17 cellular contexts compared by ENCODE assay signal in genomic region chr19:40035996-40036395, GRCh38.
DNase-seq lines count a peak whose midpoint lies in the region; ATAC-seq, FAIRE-seq and TF ChIP-seq lines count a peak whose summit lies in the region.
"Had no signal": no experiment of that assay in that cellular context is flagged by ENCODE, and none has a peak within 500 bp of the region (broad histone marks: within the 10 kb centered on the region; RNA-seq: fewer than 3 reads in every experiment).

No MANE protein-coding gene starts in this region.

- TF ChIP-seq POLR2A in H54 (IDR thresholded peaks at IDR 0.05; ENCODE audit: low read depth, low read length), result no peak

- FAIRE-seq in H54 (lab: Jason Lieb, UNC), result peak; percentile 30
- FAIRE-seq: GM12892 had no signal

- DNase-seq in H54 (ENCODE audit: insufficient read length, low spot score) (no peak), SW480 (ENCODE audit: low spot score) (peak; percentile 33), glomerular visceral epithelial cell (ENCODE audit: extremely low spot score) (peak; percentile 34), GOT3 (lab: John Stamatoyannopoulos, UW) (no peak), NCI-H2196 (lab: John Stamatoyannopoulos, UW; ENCODE audit: unreplicated experiment) (no peak)
- DNase-seq in activated CD4-positive, alpha-beta T cell treated with anti-CD3 and anti-CD28 coated beads, Interleukin-2, amount 50 U/mL, for 48 hours, result no peak
- DNase-seq: CD8-positive, alpha-beta T cell; DMS79 treated with DMSO at 0.1 percent for 48 hours; NCI-H1417 treated with DMSO at 0.1 percent for 48 hours; NCI-H1930; NCI-H2171; NCI-H510A; Right ventricle myocardium superior; T-cell had no signal

- ATAC-seq in HG02973 (IDR thresholded peaks at IDR 0.05; ENCODE audit: unreplicated experiment), result no peak
- ATAC-seq: CD8-positive, alpha-beta T cell; HCT116; T-cell had no signal

Comparison
In these comparisons a context has a peak if more than half of its experiments do, and no peak if none do; other contexts are left out.
1. DNase-seq: peak in SW480 (single experiment) and glomerular visceral epithelial cell (single experiment); none in H54 (single experiment), GOT3 (single experiment), activated CD4-positive, alpha-beta T cell treated with anti-CD3 and anti-CD28 coated beads, Interleukin-2, amount 50 U/mL, for 48 hours (0 of 2) and NCI-H2196 (single experiment).